In the genomic region with DNA sequence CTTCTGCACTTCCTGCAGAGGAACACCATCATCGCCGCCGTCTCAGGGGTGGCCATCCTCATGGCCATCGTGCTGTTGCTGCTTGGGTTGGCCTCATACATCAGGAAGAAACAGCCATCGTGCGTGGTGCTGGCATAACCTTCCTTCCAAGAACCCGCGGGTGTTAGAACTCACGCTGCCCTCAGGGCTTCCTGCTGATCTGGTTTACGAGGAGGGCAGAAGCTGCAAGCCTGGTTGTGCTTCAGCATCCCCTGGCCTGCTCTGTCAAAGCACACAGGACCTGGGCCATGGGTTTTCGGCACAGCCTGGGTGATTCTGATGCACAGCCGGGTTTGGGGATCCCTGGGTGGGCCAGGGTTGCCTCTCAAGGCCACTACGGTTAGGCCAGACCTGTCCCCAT, we compare ENCODE assay signal across 22 cellular contexts. TPM values are rescaled to one million over a fixed set of nuclear protein-coding genes. Genes with fewer than 3 reads are reported as not detected.
DNase-seq lines count a peak whose midpoint lies in the region; ATAC-seq and TF ChIP-seq lines count a peak whose summit lies in the region.
"Had no signal": no experiment of that assay in that cellular context is flagged by ENCODE, and none has a peak within 500 bp of the region (broad histone marks: within the 10 kb centered on the region; RNA-seq: fewer than 3 reads in every experiment).

No MANE protein-coding gene starts in this region.

- H3K27ac ChIP-seq in BLaER1 treated with 17β-estradiol and CSF1 and Interleukin-3, amounts not matched to agents 10 nM and 100 nM: peak overlapping the region in 9 of 11 experiments; percentile 28 to 83 (median 75); a peak in 18 of 22 replicates
- no peak overlapping the region for H3K27ac ChIP-seq in SK-N-SH (ENCODE audit: low read depth in 2 of 2, low read length in 1 of 2)
- H3K27ac ChIP-seq: C4-2B, Peyer's patch had no signal

- DNase-seq in left lobe of liver (ENCODE audit: low spot score) (peak; percentile 35), osteocyte (ENCODE audit: extremely low spot score, unreplicated experiment) (peak; percentile 81), SK-N-SH (no peak), NCI-H82 treated with DMSO at 0.1 percent for 48 hours (lab: John Stamatoyannopoulos, UW; ENCODE audit: unreplicated experiment) (no peak), kidney tubule cell (ENCODE audit: low spot score) (no peak), MCF 10A (ENCODE audit: unreplicated experiment) (no peak)
- DNase-seq: DMS79; HFFc6; MG63; NCI-H1092; NCI-H146; NCI-H2029 treated with DMSO at 0.1 percent for 48 hours; NCI-H2171 treated with DMSO at 0.1 percent for 48 hours; NCI-H446; NK-92 treated with Interleukin-12 subunit alpha and Interleukin-12 subunit beta, amount 100 ng/mL, for 24 hours had no signal

- H3K9me3 Mint-ChIP-seq in osteocyte (ENCODE audit: unreplicated experiment) (no peaks in the 10 kb centered on the region), MCF 10A (ENCODE audit: unreplicated experiment) (no peaks in the 10 kb centered on the region)
- H3K9me3 Mint-ChIP-seq: HFFc6 had no signal

- no peaks in the 10 kb centered on the region for H3K36me3 Mint-ChIP-seq in osteocyte (ENCODE audit: unreplicated experiment)
- no peaks in the 10 kb centered on the region for H3K36me3 Mint-ChIP-seq in MCF 10A (ENCODE audit: insufficient read depth, unreplicated experiment)

- H3K4me1 ChIP-seq in BLaER1 treated with 17β-estradiol and CSF1 and Interleukin-3, amounts not matched to agents 10 nM and 100 nM: peaks cover 41 to 72% (median 68%) of the 10 kb centered on the region in 10 experiments
- H3K4me1 ChIP-seq in Loucy (ENCODE audit: insufficient read depth, low read length, poor library complexity, severe bottlenecking) (peaks cover 31% of the 10 kb centered on the region), SK-N-SH (ENCODE audit: control insufficient read depth in 1 of 2, insufficient read depth in 2 of 2, low read depth in 1 of 2, low read length in 1 of 2) (no peaks in the 10 kb centered on the region; a peak in 1 of 4 replicates)
- H3K4me1 ChIP-seq: Peyer's patch had no signal

- no TSS peak for BruUV-seq in MCF 10A (replicated peaks; lab: Mats Ljungman, UMichigan)

- WGBS in SK-N-SH (ENCODE audit: low lambda C conversion rate): 72% methylated on average over 9 of the region's 13 CpGs

- no peaks in the 10 kb centered on the region for H3K27me3 Mint-ChIP-seq in osteocyte (ENCODE audit: unreplicated experiment)
- H3K27me3 Mint-ChIP-seq in MCF 10A (ENCODE audit: insufficient read depth, unreplicated experiment): no peaks in the 10 kb centered on the region

- H3K4me3 Mint-ChIP-seq in osteocyte (ENCODE audit: unreplicated experiment): no peak overlapping the region
- H3K4me3 Mint-ChIP-seq in MCF 10A (ENCODE audit: unreplicated experiment): no peak overlapping the region
- H3K4me3 Mint-ChIP-seq: HFFc6 had no signal

- H2AFZ ChIP-seq in Loucy (ENCODE audit: low read length) (peak overlapping the region; percentile 39; the same call in 1 of the 2 replicates), SK-N-SH (ENCODE audit: low read depth) (no peak overlapping the region)

- peak overlapping the region; percentile 64 to 94 (median 79); a peak in 21 of 22 replicates for H3K4me2 ChIP-seq in BLaER1 treated with 17β-estradiol and CSF1 and Interleukin-3, amounts not matched to agents 10 nM and 100 nM
- H3K4me2 ChIP-seq in Loucy (ENCODE audit: low read depth, low read length, poor library complexity, severe bottlenecking) (peak overlapping the region; percentile 56), SK-N-SH (no peak overlapping the region)

- TF ChIP-seq CTCF in Loucy (conservative IDR thresholded peaks at IDR 0.05; ENCODE audit: low read length) (no peak), osteocyte (IDR thresholded peaks at IDR 0.05) (no peak), SK-N-SH (IDR thresholded peaks at IDR 0.05) (no peak), MCF 10A (IDR thresholded peaks at IDR 0.05; ENCODE audit: unreplicated experiment) (no peak)

- H3K9ac ChIP-seq in BLaER1 treated with 17β-estradiol and CSF1 and Interleukin-3, amounts not matched to agents 10 nM and 100 nM: peak overlapping the region in 9 of 11 experiments; percentile 32 to 74 (median 64); a peak in 17 of 22 replicates
- H3K9ac ChIP-seq in Loucy (ENCODE audit: low read depth, low read length, poor library complexity, severe bottlenecking) (peak overlapping the region; percentile 64), SK-N-SH (no peak overlapping the region)

- CTCF ChIA-PET in SK-N-SH (lab: Yijun Ruan, JAX): interaction anchor here (1.6 to 6.4 kb wide), 5 partner anchors 25 to 685 kb away, joined by 5 to 163 read pairs (median 18); a partner anchor contains a TSS
- CTCF ChIA-PET in MCF 10A (lab: Yijun Ruan, JAX): interaction anchor here (0.7 to 6.3 kb wide), 14 partner anchors 7 to 684 kb away, joined by 3 to 102 read pairs (median 4); a partner anchor contains a TSS

- ATAC-seq in left lobe of liver: no peak
- ATAC-seq: Right ventricle myocardium inferior had no signal

- H3K27me3 ChIP-seq in BLaER1 treated with 17β-estradiol and CSF1 and Interleukin-3, amounts not matched to agents 10 nM and 100 nM: no peaks in the 10 kb centered on the region
- H3K27me3 ChIP-seq in Loucy (ENCODE audit: insufficient read depth, low read length, poor library complexity, severe bottlenecking) (no peaks in the 10 kb centered on the region), SK-N-SH (ENCODE audit: insufficient read depth) (no peaks in the 10 kb centered on the region)
- H3K27me3 ChIP-seq: MG63, Peyer's patch had no signal

- H3K9me2 ChIP-seq in Loucy (replicated peaks; ENCODE audit: low read depth, low read length): no peaks in the 10 kb centered on the region
- no peaks in the 10 kb centered on the region for H3K9me2 ChIP-seq in SK-N-SH

- H3F3A ChIP-seq in Loucy (ENCODE audit: low read depth): no peaks in the 10 kb centered on the region
- H3F3A ChIP-seq in SK-N-SH (replicated peaks; ENCODE audit: insufficient read depth): no peaks in the 10 kb centered on the region

- no peak overlapping the region for H3K27ac Mint-ChIP-seq in osteocyte (ENCODE audit: unreplicated experiment)
- H3K27ac Mint-ChIP-seq in MCF 10A (ENCODE audit: low read depth, unreplicated experiment): no peak overlapping the region
- H3K27ac Mint-ChIP-seq: HFFc6 had no signal

- POLR2A ChIA-PET in SK-N-SH (lab: Yijun Ruan, JAX): no interaction called here
- POLR2A ChIA-PET in MCF 10A (lab: Yijun Ruan, JAX): no interaction called here

- H3K4me3 ChIP-seq in BLaER1 treated with 17β-estradiol and CSF1 and Interleukin-3, amounts not matched to agents 10 nM and 100 nM: no peak overlapping the region
- H3K4me3 ChIP-seq in Loucy (ENCODE audit: low read length, poor library complexity, severe bottlenecking) (peak overlapping the region; percentile 24), SK-N-SH (ENCODE audit: low read depth in 2 of 2, low read length in 1 of 2) (no peak overlapping the region)
- H3K4me3 ChIP-seq: MG63, Peyer's patch had no signal

- H4K20me1 ChIP-seq in BLaER1 treated with 17β-estradiol and CSF1 and Interleukin-3, amounts not matched to agents 10 nM and 100 nM: no peaks in the 10 kb centered on the region
- H4K20me1 ChIP-seq in Loucy (ENCODE audit: insufficient read depth, low read length, poor library complexity, severe bottlenecking) (no peaks in the 10 kb centered on the region), SK-N-SH (ENCODE audit: insufficient read depth) (no peaks in the 10 kb centered on the region)

- H3K36me3 ChIP-seq in BLaER1 treated with 17β-estradiol and CSF1 and Interleukin-3, amounts not matched to agents 10 nM and 100 nM: no peaks in the 10 kb centered on the region
- H3K36me3 ChIP-seq in Loucy (ENCODE audit: insufficient read depth, low read length) (no peaks in the 10 kb centered on the region), SK-N-SH (replicated peaks in 1 of 2; ENCODE audit: control insufficient read depth in 1 of 2, insufficient read depth in 2 of 2, low read length in 1 of 2) (no peaks in the 10 kb centered on the region)
- H3K36me3 ChIP-seq: MG63, Peyer's patch had no signal

- no peaks in the 10 kb centered on the region for H3K79me2 ChIP-seq in Loucy (ENCODE audit: insufficient read depth, low read length)
- H3K79me2 ChIP-seq in SK-N-SH (ENCODE audit: insufficient read depth): no peaks in the 10 kb centered on the region

- TF ChIP-seq EP300 in SK-N-SH (IDR thresholded peaks at IDR 0.05; ENCODE audit: borderline replicate concordance in 1 of 2, low read depth in 1 of 2, low read length in 1 of 2): no peak

- no peaks in the 10 kb centered on the region for H3K9me3 ChIP-seq in BLaER1 treated with 17β-estradiol and CSF1 and Interleukin-3, amounts not matched to agents 10 nM and 100 nM (replicated peaks in 1 of 11)
- no peaks in the 10 kb centered on the region for H3K9me3 ChIP-seq in Loucy (ENCODE audit: insufficient read depth, low read depth, low read length)
- no peaks in the 10 kb centered on the region for H3K9me3 ChIP-seq in SK-N-SH
- H3K9me3 ChIP-seq: MG63, Peyer's patch had no signal

- H3K4me1 Mint-ChIP-seq in osteocyte (ENCODE audit: unreplicated experiment) (peaks cover 10% of the 10 kb centered on the region), MCF 10A (ENCODE audit: insufficient read depth, unreplicated experiment) (peaks cover 14% of the 10 kb centered on the region)

- intact Hi-C loops in MCF 10A (cut with micrococcal nuclease): loop anchor here (2.0 kb wide), 1 partner anchor 568 kb away; no protein-coding TSS in a partner anchor

- no peak for TF ChIP-seq RAD21 in SK-N-SH (IDR thresholded peaks at IDR 0.05; ENCODE audit: low read length)

RNA-seq across cellular contexts. Expression of a gene that starts 12.2 kb away (rescaled TPM):
- total RNA-seq in left lobe of liver (1.5 TPM), osteocyte (0.44 and 1.1 TPM in 2 replicates), MCF 10A (2022) (not detected in 2 replicates)
- polyA plus RNA-seq in SK-N-SH (2012; rRNA removed): 0.05 and 0.08 TPM in 2 replicates
- 0.03 TPM in 1 of 2 replicates, not detected in the other for polyA plus RNA-seq in SK-N-SH (2012; cell fraction: cytosol; rRNA removed)
- polyA plus RNA-seq in SK-N-SH (2012; cell fraction: nucleus; rRNA removed): 0.97 and 1.0 TPM in 2 replicates
- total RNA-seq: A673, HFFc6, SK-MEL-5 had no signal

RNA-seq across cellular contexts. Expression of a gene that starts 31.7 kb away (rescaled TPM):
- total RNA-seq in left lobe of liver (11.7 TPM), osteocyte (13.7 and 15.0 TPM in 2 replicates), MCF 10A (2022) (5.3 and 7.6 TPM in 2 replicates)
- 3.1 and 5.6 TPM in 2 replicates for polyA plus RNA-seq in SK-N-SH (2012; rRNA removed)
- polyA plus RNA-seq in SK-N-SH (2012; cell fraction: cytosol; rRNA removed): 0.94 and 1.3 TPM in 2 replicates
- 27.9 and 40.6 TPM in 2 replicates for polyA plus RNA-seq in SK-N-SH (2012; cell fraction: nucleus; rRNA removed)

RNA-seq across cellular contexts. Expression of a gene that starts 37.3 kb away (rescaled TPM):
- total RNA-seq in left lobe of liver (38.9 TPM), osteocyte (54.4 and 56.6 TPM in 2 replicates), MCF 10A (2022) (56.8 and 63.7 TPM in 2 replicates)
- polyA plus RNA-seq in SK-N-SH (2012; rRNA removed): 51.5 and 55.1 TPM in 2 replicates
- 21.3 and 36.6 TPM in 2 replicates for polyA plus RNA-seq in SK-N-SH (2012; cell fraction: cytosol; rRNA removed)
- 120 and 133 TPM in 2 replicates for polyA plus RNA-seq in SK-N-SH (2012; cell fraction: nucleus; rRNA removed)

RNA-seq across cellular contexts. Expression of a gene that starts 55.3 kb away (rescaled TPM):
- 215 TPM for total RNA-seq in left lobe of liver
- 185 and 191 TPM in 2 replicates for total RNA-seq in osteocyte
- polyA plus RNA-seq in SK-N-SH (2012; rRNA removed): 493 and 702 TPM in 2 replicates
- 540 and 572 TPM in 2 replicates for polyA plus RNA-seq in SK-N-SH (2012; cell fraction: cytosol; rRNA removed)
- 262 and 386 TPM in 2 replicates for polyA plus RNA-seq in SK-N-SH (2012; cell fraction: nucleus; rRNA removed)
- total RNA-seq in MCF 10A (2022): 272 and 284 TPM in 2 replicates

Comparison
In these comparisons a context has a peak if more than half of its experiments do, and no peak if none do; other contexts are left out.
1. H3K27ac ChIP-seq: peak in BLaER1 treated with 17β-estradiol and CSF1 and Interleukin-3, amounts not matched to agents 10 nM and 100 nM (9 of 11); none in SK-N-SH (0 of 2).
2. DNase-seq: peak in left lobe of liver (single experiment) and osteocyte (single experiment); none in SK-N-SH (single experiment), NCI-H82 treated with DMSO at 0.1 percent for 48 hours (single experiment), kidney tubule cell (single experiment) and MCF 10A (single experiment).